In the genomic region with DNA sequence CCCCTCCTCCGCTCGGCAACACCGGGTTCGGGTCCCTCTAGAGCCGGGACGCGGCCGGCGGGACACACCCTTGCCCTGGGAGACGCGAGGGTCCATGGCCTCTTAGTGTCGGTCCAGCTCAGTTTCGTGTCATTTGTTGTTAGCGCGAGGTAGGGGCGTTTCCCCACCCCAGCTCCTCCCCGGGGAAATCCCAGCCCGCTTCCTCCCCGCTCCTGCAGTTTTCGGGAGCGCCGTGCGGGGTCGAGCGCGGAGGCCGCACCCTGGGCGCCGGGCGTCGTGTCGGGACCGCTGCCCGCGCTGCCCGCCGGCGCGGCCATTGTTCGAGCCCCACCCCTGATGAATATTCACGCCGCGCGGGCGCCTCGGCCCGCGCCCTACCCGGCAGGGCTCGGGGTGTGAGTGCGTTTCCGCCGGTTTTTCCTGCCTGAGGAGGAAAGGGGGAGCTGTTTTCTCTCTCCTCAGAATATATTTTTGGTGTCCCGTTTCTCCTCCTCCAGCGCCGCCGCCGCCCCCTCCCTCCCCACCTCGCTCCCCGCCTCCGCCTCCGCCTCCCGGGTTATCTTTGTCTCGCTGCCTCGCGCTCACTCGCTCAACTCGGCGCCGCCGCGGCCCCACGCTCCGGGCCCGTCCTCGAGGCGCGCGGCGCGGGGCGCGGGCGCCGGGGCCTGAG, we compare ENCODE assay signal across 8 cellular contexts. TPM values are rescaled to one million over a fixed set of nuclear protein-coding genes. Genes with fewer than 3 reads are reported as not detected.
DNase-seq lines count a peak whose midpoint lies in the region; ATAC-seq and TF ChIP-seq lines count a peak whose summit lies in the region.

TSS of gene MAP4K4 (plus strand) at position 584 of the 670 bp plus-strand sequence. CDS start 374 bp downstream, outside the sequence.

- H3K9me3 Mint-ChIP-seq in activated T-cell treated with anti-CD3 and anti-CD28 coated beads, Interleukin-2, amount 50 U/mL, for 4 hours: peaks cover 3% of the 10 kb centered on the region

- peak within 1 kb of the TSS; percentile 73 to 85 (median 80) for H3K27ac ChIP-seq in Peyer's patch
- H3K27ac ChIP-seq in esophagus (ENCODE audit: low read depth in 2 of 2, low read length in 1 of 2): peak within 1 kb of the TSS; percentile 91

- no peaks in the 10 kb centered on the region for H3K27me3 ChIP-seq in Peyer's patch
- no peaks in the 10 kb centered on the region for H3K27me3 ChIP-seq in esophagus (ENCODE audit: control insufficient read depth in 1 of 2, insufficient read depth in 2 of 2, low read length in 2 of 2)

- H3K4me3 Mint-ChIP-seq in activated T-cell treated with anti-CD3 and anti-CD28 coated beads, Interleukin-2, amount 50 U/mL, for 4 hours: peak within 1 kb of the TSS; percentile 87

- peak; percentile 56 for ATAC-seq in GM18868 (IDR thresholded peaks at IDR 0.05; ENCODE audit: unreplicated experiment)
- peak; percentile 56 to 61 for ATAC-seq in activated T-cell treated with anti-CD3 and anti-CD28 coated beads, Interleukin-2, amount 50 U/mL, for 4 hours
- peak; percentile 83 for ATAC-seq in mucosa of descending colon

- H3K4me1 ChIP-seq in Peyer's patch: peaks cover 0 to 7% (median 1%) of the 10 kb centered on the region in 4 donors
- H3K4me1 ChIP-seq in esophagus (ENCODE audit: control insufficient read depth in 2 of 2, insufficient read depth in 2 of 2, low read length in 1 of 2): no peaks in the 10 kb centered on the region
- H3K4me1 ChIP-seq in mucosa of descending colon (ENCODE audit: low read depth): peaks cover 3% of the 10 kb centered on the region

- no peaks in the 10 kb centered on the region for H3K9me3 ChIP-seq in Peyer's patch
- H3K9me3 ChIP-seq in esophagus (ENCODE audit: control insufficient read depth in 2 of 2, insufficient read depth in 1 of 2, low read depth in 1 of 2, low read length in 1 of 2): no peaks in the 10 kb centered on the region
- H3K9me3 ChIP-seq in mucosa of descending colon: no peaks in the 10 kb centered on the region

- TF ChIP-seq CTCF in Peyer's patch (IDR thresholded peaks at IDR 0.05) (peak in 2 of 6 experiments; percentile 11 to 16), mucosa of descending colon (IDR thresholded peaks at IDR 0.05) (no peak)

- H3K36me3 ChIP-seq in Peyer's patch (no peaks in the 10 kb centered on the region), esophagus (ENCODE audit: control insufficient read depth in 2 of 2, insufficient read depth in 2 of 2, low read length in 1 of 2) (no peaks in the 10 kb centered on the region), mucosa of descending colon (ENCODE audit: low read depth) (no peaks in the 10 kb centered on the region)

- TF ChIP-seq POLR2A in Peyer's patch (IDR thresholded peaks at IDR 0.05): peak in 1 of 2 donors; percentile 33

- H3K4me1 Mint-ChIP-seq in activated T-cell treated with anti-CD3 and anti-CD28 coated beads, Interleukin-2, amount 50 U/mL, for 4 hours (ENCODE audit: low read depth): peaks cover 24% of the 10 kb centered on the region

- DNase-seq in ACHN (peak; percentile 87), HT1080 (ENCODE audit: low read depth) (peak; percentile 82), Peyer's patch (peak; percentile 79 to 90 (median 80)), mucosa of descending colon (peak; percentile 75 to 86 (median 82))
- DNase-seq in activated T-cell treated with anti-CD3 and anti-CD28 coated beads, Interleukin-2, amount 50 U/mL, for 4 hours: peak; percentile 84
- DNase-seq in stimulated activated CD8-positive, alpha-beta memory T cell treated with anti-CD3 and anti-CD28 coated beads, Interleukin-4, amount 100 ng/mL, for 1 hour (ENCODE audit: low read depth in 2 of 2, low spot score in 1 of 2): peak; percentile 44 to 62

- H3K4me3 ChIP-seq in Peyer's patch: peak within 1 kb of the TSS; percentile 57 to 84 (median 72)
- peak within 1 kb of the TSS; percentile 67 to 90 for H3K4me3 ChIP-seq in esophagus (ENCODE audit: low read depth in 1 of 2, low read length in 2 of 2)
- peak within 1 kb of the TSS; percentile 20 for H3K4me3 ChIP-seq in mucosa of descending colon

- H3K36me3 Mint-ChIP-seq in activated T-cell treated with anti-CD3 and anti-CD28 coated beads, Interleukin-2, amount 50 U/mL, for 4 hours (ENCODE audit: insufficient read depth): peaks cover 4% of the 10 kb centered on the region

- intact Hi-C loops in mucosa of descending colon (cut with DNase I, micrococcal nuclease): no loop called here

- H3K27me3 Mint-ChIP-seq in activated T-cell treated with anti-CD3 and anti-CD28 coated beads, Interleukin-2, amount 50 U/mL, for 4 hours (ENCODE audit: low read depth): no peaks in the 10 kb centered on the region

- in situ Hi-C loops in ACHN (cut with HindIII; ENCODE audit: low pct_ligation_motif_present, low pct_unique_long_range_greater_than_20kb, low sequenced_read_pairs): no loop called here

- 0 to 1% methylated on average over 57 to 85 of the region's 85 CpGs for WGBS in esophagus, 2 donors

RNA-seq across cellular contexts. Expression of gene MAP4K4, which starts in this region (rescaled TPM):
- 139 and 181 TPM in 2 replicates for total RNA-seq in HT1080 (2014; rRNA removed; shearing (Covaris generic))
- polyA plus RNA-seq in HT1080 (2015; cell fraction: cytosol; rRNA removed): 198 and 261 TPM in 2 replicates
- polyA plus RNA-seq in HT1080 (2015; cell fraction: nucleus; rRNA removed): 374 and 380 TPM in 2 replicates
- total RNA-seq in Peyer's patch: 10 to 100 TPM; 14.2 to 65.2 (median 29.1) TPM
- 10 to 100 TPM; 30.7 to 36.9 (median 34.7) TPM for total RNA-seq in activated T-cell treated with anti-CD3 and anti-CD28 coated beads, Interleukin-2, amount 50 U/mL, for 4 hours
- 10 to 100 TPM; 19.6 to 24.1 TPM for polyA plus RNA-seq in esophagus
- 10 to 100 TPM; 26.4 to 54.6 (median 34.2) TPM for total RNA-seq in mucosa of descending colon

Comparison
In these comparisons a context has a peak if more than half of its experiments do, and no peak if none do; other contexts are left out.
1. Peak in every context shown above with its lines: DNase-seq, ATAC-seq, H3K4me3 ChIP-seq and H3K27ac ChIP-seq.
2. H3K4me3 ChIP-seq: peak in every context shown above with its lines; median percentile 78 in esophagus; 72 in Peyer's patch; 20 in mucosa of descending colon.